11 cellular contexts compared by ENCODE assay signal in the genomic region with DNA sequence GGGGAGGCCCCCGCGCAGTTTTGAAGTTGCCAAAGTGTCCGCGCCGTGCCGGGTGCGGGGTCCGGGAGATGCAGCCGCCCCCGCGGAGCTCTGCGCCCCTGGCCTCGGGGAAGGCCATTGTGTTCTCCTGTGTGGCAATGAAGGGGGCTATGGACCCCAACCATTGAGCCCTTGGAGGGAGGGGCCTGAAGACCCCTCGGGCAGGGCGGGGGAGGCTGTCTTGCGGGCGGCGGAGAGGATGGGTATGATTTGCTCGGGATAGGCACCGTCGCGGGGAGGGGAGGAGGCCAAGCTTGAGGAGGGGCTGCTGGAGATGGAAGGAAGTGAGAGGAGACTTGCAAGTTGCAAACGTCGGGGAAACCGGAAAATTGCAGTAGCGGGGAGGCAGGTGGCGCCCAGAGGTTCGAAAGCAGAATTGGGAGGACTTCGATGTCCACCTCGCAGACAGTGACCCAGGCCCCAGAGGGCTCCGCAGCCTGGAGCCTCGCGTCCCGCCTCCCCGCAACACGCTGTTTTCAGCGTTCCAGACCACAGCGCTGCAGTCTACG. TPM values are rescaled to one million over a fixed set of nuclear protein-coding genes. Genes with fewer than 3 reads are reported as not detected.
DNase-seq lines count a peak whose midpoint lies in the region; ATAC-seq lines count a peak whose summit lies in the region.
"Had no signal": no experiment of that assay in that cellular context is flagged by ENCODE, and none has a peak within 500 bp of the region (broad histone marks: within the 10 kb centered on the region; RNA-seq: fewer than 3 reads in every experiment).

No MANE protein-coding gene starts in this region.

- no peaks in the 10 kb centered on the region for H3K9me3 Mint-ChIP-seq in activated naive CD8-positive, alpha-beta T cell treated with anti-CD3 and anti-CD28 coated beads, Interleukin-2, amount 10 ng/mL, durations not matched to agents 7 days and 5 days
- H3K9me3 Mint-ChIP-seq in immature natural killer cell = no peaks in the 10 kb centered on the region

- no peaks in the 10 kb centered on the region for H3K9me3 ChIP-seq in T-helper 17 cell (ENCODE audit: control insufficient read depth, low read length, poor library complexity, severe bottlenecking)
- H3K9me3 ChIP-seq in stomach smooth muscle (ENCODE audit: control insufficient read depth in 2 of 2, low read length in 2 of 2) = no peaks in the 10 kb centered on the region
- H3K9me3 ChIP-seq: heart right ventricle, SJSA1, uterus had no signal

- ATAC-seq in T-helper 17 cell = peak; percentile 16
- peak; percentile 15 for ATAC-seq in activated naive CD8-positive, alpha-beta T cell treated with anti-CD3 and anti-CD28 coated beads, Interleukin-2, amount 10 ng/mL, durations not matched to agents 7 days and 5 days (ENCODE audit: low read depth)

- peaks cover 13% of the 10 kb centered on the region for H3K4me1 ChIP-seq in stomach smooth muscle (ENCODE audit: control insufficient read depth, insufficient read depth, low read length)
- H3K4me1 ChIP-seq: SJSA1, uterus had no signal

- peak overlapping the region; percentile 100 for H3K27ac Mint-ChIP-seq in T-helper 17 cell
- peak overlapping the region; percentile 95 for H3K27ac Mint-ChIP-seq in activated naive CD8-positive, alpha-beta T cell treated with anti-CD3 and anti-CD28 coated beads, Interleukin-2, amount 10 ng/mL, durations not matched to agents 7 days and 5 days
- H3K27ac Mint-ChIP-seq in immature natural killer cell = peak overlapping the region; percentile 20 to 82 (median 76)

- POLR2A ChIA-PET in activated naive CD8-positive, alpha-beta T cell treated with anti-CD3 and anti-CD28 coated beads, Interleukin-2, amount 10 ng/mL, durations not matched to agents 7 days and 5 days (lab: Charles Lee) = interaction anchor here (0.6 to 23.5 kb wide), 5 partner anchors 8 to 25 kb away, joined by 3 to 796 read pairs (median 14); a partner anchor contains a TSS

- H3K27me3 ChIP-seq in stomach smooth muscle (ENCODE audit: control insufficient read depth in 1 of 2, insufficient read depth in 2 of 2, low read length in 2 of 2) = peaks cover 38 to 42% of the 10 kb centered on the region in 2 donors
- H3K27me3 ChIP-seq: SJSA1 had no signal

- H3K4me3 Mint-ChIP-seq in T-helper 17 cell (peak overlapping the region; percentile 96), immature natural killer cell (peak overlapping the region; percentile 74 to 84 (median 79))
- H3K4me3 Mint-ChIP-seq in activated naive CD8-positive, alpha-beta T cell treated with anti-CD3 and anti-CD28 coated beads, Interleukin-2, amount 10 ng/mL, durations not matched to agents 7 days and 5 days = peak overlapping the region; percentile 85

- no peak overlapping the region for H3K9ac ChIP-seq in stomach smooth muscle (ENCODE audit: low read length in 2 of 2)

- H3K4me1 Mint-ChIP-seq in T-helper 17 cell = peaks cover 82% of the 10 kb centered on the region
- H3K4me1 Mint-ChIP-seq in activated naive CD8-positive, alpha-beta T cell treated with anti-CD3 and anti-CD28 coated beads, Interleukin-2, amount 10 ng/mL, durations not matched to agents 7 days and 5 days = peaks cover 77% of the 10 kb centered on the region
- peaks cover 82 to 85% of the 10 kb centered on the region in 2 donors for H3K4me1 Mint-ChIP-seq in immature natural killer cell

- H3K27me3 Mint-ChIP-seq in T-helper 17 cell (no peaks in the 10 kb centered on the region), immature natural killer cell (ENCODE audit: low read depth in 3 of 3) (peaks cover 0 to 3% (median 2%) of the 10 kb centered on the region in 3 donors)
- H3K27me3 Mint-ChIP-seq in activated naive CD8-positive, alpha-beta T cell treated with anti-CD3 and anti-CD28 coated beads, Interleukin-2, amount 10 ng/mL, durations not matched to agents 7 days and 5 days = no peaks in the 10 kb centered on the region

- no peaks in the 10 kb centered on the region for H3K36me3 ChIP-seq in stomach smooth muscle (ENCODE audit: control insufficient read depth in 2 of 2, insufficient read depth in 2 of 2, low read length in 2 of 2)
- H3K36me3 ChIP-seq: heart right ventricle, SJSA1, uterus had no signal

- H3K36me3 Mint-ChIP-seq in T-helper 17 cell (ENCODE audit: low read depth) (peaks cover 10% of the 10 kb centered on the region), immature natural killer cell (peaks cover 0 to 2% (median 0%) of the 10 kb centered on the region in 3 donors)
- H3K36me3 Mint-ChIP-seq in activated naive CD8-positive, alpha-beta T cell treated with anti-CD3 and anti-CD28 coated beads, Interleukin-2, amount 10 ng/mL, durations not matched to agents 7 days and 5 days = peaks cover 26% of the 10 kb centered on the region

- no peak for DNase-seq in T-helper 17 cell
- peak; percentile 66 for DNase-seq in activated naive CD8-positive, alpha-beta T cell treated with anti-CD3 and anti-CD28 coated beads, Interleukin-2, amount 10 ng/mL, durations not matched to agents 7 days and 5 days
- DNase-seq in immature natural killer cell = no peak
- DNase-seq in AG08396 (ENCODE audit: low spot score) = no peak
- DNase-seq in foreskin melanocyte = no peak
- no peak for DNase-seq in hippocampal formation (lab: John Stamatoyannopoulos, UW)
- DNase-seq: heart right ventricle, NCI-H2081 treated with DMSO at 0.1 percent for 48 hours, uterus had no signal

- H3K4me3 ChIP-seq in stomach smooth muscle (ENCODE audit: low read length in 2 of 2) = peak overlapping the region; percentile 19 to 52
- H3K4me3 ChIP-seq: SJSA1, uterus had no signal

- no peak overlapping the region for H3K27ac ChIP-seq in stomach smooth muscle (ENCODE audit: low read length)
- H3K27ac ChIP-seq: SJSA1, uterus had no signal

RNA-seq across cellular contexts. Expression of a gene that starts 25.4 kb away (rescaled TPM):
- 100 to 1,000 TPM; 167 to 174 TPM for total RNA-seq in T-helper 17 cell
- 100 to 1,000 TPM in 1 of 2 experiments, 10 to 100 TPM in 1; 99.5 to 104 TPM for total RNA-seq in activated naive CD8-positive, alpha-beta T cell treated with anti-CD3 and anti-CD28 coated beads, Interleukin-2, amount 10 ng/mL, durations not matched to agents 7 days and 5 days
- polyA plus RNA-seq in immature natural killer cell = 1 to 10 TPM in 2 of 3 donors, under 1 TPM in 1; 0.75 to 3.1 (median 1.0) TPM
